ENCODE assay signal across 11 cellular contexts in genomic region chr14:94536836-94537235, GRCh38. TPM values are rescaled to one million over a fixed set of nuclear protein-coding genes. Genes with fewer than 3 reads are reported as not detected.
DNase-seq lines count a peak whose midpoint lies in the region; ATAC-seq, FAIRE-seq and TF ChIP-seq lines count a peak whose summit lies in the region.
"Had no signal": no experiment of that assay in that cellular context is flagged by ENCODE, and none has a peak within 500 bp of the region (broad histone marks: within the 10 kb centered on the region; RNA-seq: fewer than 3 reads in every experiment).

No MANE protein-coding gene starts in this region.

- no peak overlapping the region for H3K4me3 ChIP-seq in heart left ventricle
- no peak overlapping the region for H3K4me3 ChIP-seq in OCI-LY3 (ENCODE audit: low read length)
- H3K4me3 ChIP-seq in epithelial cell of proximal tubule (ENCODE audit: low read depth, low read length) = no peak overlapping the region
- no peak overlapping the region for H3K4me3 ChIP-seq in vagina
- H3K4me3 ChIP-seq in dorsolateral prefrontal cortex = no peak overlapping the region
- H3K4me3 ChIP-seq: SJCRH30 had no signal

- H3K79me2 ChIP-seq in OCI-LY3 (ENCODE audit: low read length) = no peaks in the 10 kb centered on the region

- no peak for TF ChIP-seq POLR2A in heart left ventricle (IDR thresholded peaks at IDR 0.05)
- no peak for TF ChIP-seq POLR2A in vagina (IDR thresholded peaks at IDR 0.05)

- peak; percentile 44 for DNase-seq in cardiac septum (ENCODE audit: low spot score)
- DNase-seq in heart left ventricle = no peak
- no peak for DNase-seq in epithelial cell of proximal tubule (ENCODE audit: low read depth)
- peak; percentile 6 to 8 for DNase-seq in vagina (ENCODE audit: extremely low spot score in 2 of 2)
- DNase-seq in dorsolateral prefrontal cortex = no peak
- DNase-seq in GM19239 (ENCODE audit: insufficient read length, low spot score) = no peak
- DNase-seq: activated naive CD8-positive, alpha-beta T cell treated with anti-CD3 and anti-CD28 coated beads, Interleukin-2, amount 10 ng/mL, durations not matched to agents 7 days and 5 days; hippocampal formation had no signal

- intact Hi-C loops in cardiac septum (cut with DNase I) = no loop called here
- intact Hi-C loops in heart left ventricle (cut with DNase I) = no loop called here
- intact Hi-C loops in vagina (cut with DNase I) = no loop called here
- intact Hi-C loops in dorsolateral prefrontal cortex (cut with DNase I) = no loop called here

- no peak for TF ChIP-seq CTCF in heart left ventricle (IDR thresholded peaks at IDR 0.05)
- TF ChIP-seq CTCF in OCI-LY3 (IDR thresholded peaks at IDR 0.05; ENCODE audit: low read depth, low read length) = peak; percentile 36
- peak; percentile 41 for TF ChIP-seq CTCF in epithelial cell of proximal tubule (conservative IDR thresholded peaks at IDR 0.05; ENCODE audit: low read depth, low read length)
- TF ChIP-seq CTCF in vagina (IDR thresholded peaks at IDR 0.05) = no peak
- no peak for TF ChIP-seq CTCF in dorsolateral prefrontal cortex (IDR thresholded peaks at IDR 0.05 in 54 of 56, conservative IDR thresholded peaks at IDR 0.05 in 2 of 56; ENCODE audit: low read depth in 1 of 56, partially characterized antibody in 56 of 56)

- peak overlapping the region; percentile 75; the same call in 1 of the 2 replicates for H2AFZ ChIP-seq in OCI-LY3 (ENCODE audit: low read depth, low read length)

- no peak for ATAC-seq in heart left ventricle
- ATAC-seq in HG02610 (IDR thresholded peaks at IDR 0.05; ENCODE audit: unreplicated experiment) = no peak

- no peak for FAIRE-seq in GM19239 (lab: Jason Lieb, UNC)

- peak overlapping the region; percentile 22; the same call in 1 of the 2 replicates for H3K4me2 ChIP-seq in OCI-LY3 (ENCODE audit: low read length)

- no peaks in the 10 kb centered on the region for H4K20me1 ChIP-seq in OCI-LY3 (ENCODE audit: insufficient read depth, low read length)

- H3K9ac ChIP-seq in OCI-LY3 (ENCODE audit: low read length) = no peak overlapping the region

- H3K27ac ChIP-seq in heart left ventricle = no peak overlapping the region
- H3K27ac ChIP-seq in OCI-LY3 (ENCODE audit: low read length) = no peak overlapping the region
- no peak overlapping the region for H3K27ac ChIP-seq in vagina
- no peak overlapping the region for H3K27ac ChIP-seq in dorsolateral prefrontal cortex
- H3K27ac ChIP-seq: SJCRH30 had no signal

- WGBS in heart left ventricle, 4 donors = 46 to 62% (median 53%) methylated on average over 2 of the region's 2 CpGs

- H3K4me1 ChIP-seq in heart left ventricle (peaks cover 0 to 8% (median 0%) of the 10 kb centered on the region in 12 donors), OCI-LY3 (ENCODE audit: low read length) (no peaks in the 10 kb centered on the region; the same call in 1 of the 2 replicates), vagina (peaks cover 10% of the 10 kb centered on the region)
- H3K4me1 ChIP-seq: SJCRH30 had no signal

- H3K27me3 ChIP-seq in heart left ventricle = peaks cover 0 to 30% (median 13%) of the 10 kb centered on the region in 9 donors
- H3K27me3 ChIP-seq in OCI-LY3 (ENCODE audit: low read depth, low read length) = peaks cover 37% of the 10 kb centered on the region
- no peaks in the 10 kb centered on the region for H3K27me3 ChIP-seq in vagina
- H3K27me3 ChIP-seq in dorsolateral prefrontal cortex = peaks cover 0 to 38% (median 7%) of the 10 kb centered on the region in 45 donors
- H3K27me3 ChIP-seq: SJCRH30 had no signal

- no peaks in the 10 kb centered on the region for H3K36me3 ChIP-seq in heart left ventricle
- no peaks in the 10 kb centered on the region for H3K36me3 ChIP-seq in OCI-LY3 (replicated peaks; ENCODE audit: low read depth, low read length)
- no peaks in the 10 kb centered on the region for H3K36me3 ChIP-seq in vagina
- H3K36me3 ChIP-seq: SJCRH30 had no signal

- H3K9me3 ChIP-seq in heart left ventricle = no peaks in the 10 kb centered on the region
- no peaks in the 10 kb centered on the region for H3K9me3 ChIP-seq in OCI-LY3 (ENCODE audit: insufficient read depth, low read length)
- no peaks in the 10 kb centered on the region for H3K9me3 ChIP-seq in vagina
- H3K9me3 ChIP-seq: SJCRH30 had no signal

RNA-seq across cellular contexts. Expression of gene SERPINA4, which starts 24.4 kb away (rescaled TPM):
- not detected for total RNA-seq in cardiac septum
- not detected for total RNA-seq in heart left ventricle
- not detected for polyA plus RNA-seq in heart left ventricle
- not detected in 2 replicates for total RNA-seq in epithelial cell of proximal tubule
- not detected for total RNA-seq in vagina
- total RNA-seq in dorsolateral prefrontal cortex = not detected
- total RNA-seq: activated naive CD8-positive, alpha-beta T cell treated with anti-CD3 and anti-CD28 coated beads, Interleukin-2, amount 10 ng/mL, durations not matched to agents 7 days and 5 days; SJCRH30 had no signal

RNA-seq across cellular contexts. Expression of gene SERPINA12, which starts 27.6 kb away (rescaled TPM):
- total RNA-seq in cardiac septum = not detected
- not detected for total RNA-seq in heart left ventricle
- not detected for polyA plus RNA-seq in heart left ventricle
- total RNA-seq in epithelial cell of proximal tubule = not detected in 2 replicates
- total RNA-seq in vagina = 8.6 TPM
- not detected for total RNA-seq in dorsolateral prefrontal cortex
- total RNA-seq: activated naive CD8-positive, alpha-beta T cell treated with anti-CD3 and anti-CD28 coated beads, Interleukin-2, amount 10 ng/mL, durations not matched to agents 7 days and 5 days; SJCRH30 had no signal

RNA-seq across cellular contexts. Expression of gene SERPINA5, which starts 44.4 kb away (rescaled TPM):
- total RNA-seq in cardiac septum (1.2 TPM), heart left ventricle (1 to 10 TPM in 5 of 9 donors, under 1 TPM in 4; 0.54 to 4.5 (median 1.1) TPM), epithelial cell of proximal tubule (0.58 and 2.4 TPM in 2 replicates), vagina (3.7 TPM), dorsolateral prefrontal cortex (1 to 10 TPM in 66 of 120 experiments, under 1 TPM in 38, not detected in 16; 0.18 to 9.1 (median 1.3) TPM)
- 1 to 10 TPM; 2.5 to 2.7 TPM for polyA plus RNA-seq in heart left ventricle
- total RNA-seq: activated naive CD8-positive, alpha-beta T cell treated with anti-CD3 and anti-CD28 coated beads, Interleukin-2, amount 10 ng/mL, durations not matched to agents 7 days and 5 days had no signal

Comparison
In these comparisons a context has a peak if more than half of its experiments do, and no peak if none do; other contexts are left out.
1. DNase-seq: peak in cardiac septum (single experiment) and vagina (2 of 2); none in heart left ventricle (0 of 5), epithelial cell of proximal tubule (single experiment), dorsolateral prefrontal cortex (0 of 10) and GM19239 (single experiment).
2. CTCF ChIP-seq: peak in OCI-LY3 (single experiment) and epithelial cell of proximal tubule (single experiment); none in heart left ventricle (0 of 12), vagina (0 of 3) and dorsolateral prefrontal cortex (0 of 56).